Comparison of ENCODE assay signal across 1 cellular context in genomic region chr2:109632158-109632789, GRCh38.
TF ChIP-seq lines count a peak whose summit lies in the region.

No MANE protein-coding gene starts in this region.

TF ChIP-seq in HepG2, 621 proteins besides CTCF, POLR2A, EP300 and RAD21 (continued from another document and continues in another):
- 0 out of 2 replicates have a peak, but pooled peaks have one; percentile 24 for TF ChIP-seq ZBTB46 (CRISPR knock-in tag; IDR thresholded peaks at IDR 0.05; ENCODE audit: borderline replicate concordance)
- TF ChIP-seq ARID2 (CRISPR knock-in tag; IDR thresholded peaks at IDR 0.05; ENCODE audit: borderline replicate concordance) = no peak
- peak; percentile 67; the same call in 1 of the 2 replicates for TF ChIP-seq SPEN (CRISPR knock-in tag; IDR thresholded peaks at IDR 0.05; ENCODE audit: low read depth)
- peak; percentile 78 for TF ChIP-seq ELF1 (CRISPR knock-in tag; IDR thresholded peaks at IDR 0.05)
- TF ChIP-seq ZNF326 (CRISPR knock-in tag; IDR thresholded peaks at IDR 0.05; ENCODE audit: borderline replicate concordance) = no peak
- no peak for TF ChIP-seq IRF1 (CRISPR knock-in tag; IDR thresholded peaks at IDR 0.05; ENCODE audit: low read depth)
- TF ChIP-seq RARG (CRISPR knock-in tag; IDR thresholded peaks at IDR 0.05; ENCODE audit: low read depth) = peak; percentile 65; the same call in 1 of the 2 replicates
- peak; percentile 91; the same call in 1 of the 2 replicates for TF ChIP-seq CHD4 (IDR thresholded peaks at IDR 0.05; ENCODE audit: borderline replicate concordance, low read length)
- peak; percentile 81 for TF ChIP-seq ZNF605 (CRISPR knock-in tag; IDR thresholded peaks at IDR 0.05)
- TF ChIP-seq MBD4 (IDR thresholded peaks at IDR 0.05; ENCODE audit: borderline replicate concordance, low read length) = no peak
- no peak for TF ChIP-seq AHR (CRISPR knock-in tag; IDR thresholded peaks at IDR 0.05)
- TF ChIP-seq ATAD3A (CRISPR knock-in tag; IDR thresholded peaks at IDR 0.05) = no peak
- peak; percentile 55; the same call in 1 of the 2 replicates for TF ChIP-seq ZNF281 (CRISPR knock-in tag; IDR thresholded peaks at IDR 0.05; ENCODE audit: borderline replicate concordance)
- TF ChIP-seq NR2F1 (CRISPR knock-in tag; IDR thresholded peaks at IDR 0.05) = peak in 1 of 2 experiments; percentile 72; a peak in 2 of 4 replicates
- TF ChIP-seq ZNF850 (CRISPR knock-in tag; conservative IDR thresholded peaks at IDR 0.05) = peak; percentile 76; the same call in 1 of the 2 replicates
- no peak for TF ChIP-seq ZNF383 (CRISPR knock-in tag; IDR thresholded peaks at IDR 0.05; ENCODE audit: borderline replicate concordance)
- 0 out of 2 replicates have a peak, but pooled peaks have one; percentile 29 for TF ChIP-seq ZNF607 (CRISPR knock-in tag; IDR thresholded peaks at IDR 0.05; ENCODE audit: borderline replicate concordance)
- no peak for TF ChIP-seq TEF (CRISPR knock-in tag; IDR thresholded peaks at IDR 0.05)
- no peak for TF ChIP-seq RNF2 (conservative IDR thresholded peaks at IDR 0.05; ENCODE audit: low read depth)
- peak; percentile 47; the same call in 1 of the 2 replicates for TF ChIP-seq ZNF772 (CRISPR knock-in tag; IDR thresholded peaks at IDR 0.05)
- peak; percentile 91 for TF ChIP-seq SNAPC4 (CRISPR knock-in tag; IDR thresholded peaks at IDR 0.05)
- TF ChIP-seq ETV5 (CRISPR knock-in tag; IDR thresholded peaks at IDR 0.05; ENCODE audit: borderline replicate concordance) = peak; percentile 97
- peak; percentile 93 for TF ChIP-seq HNF4G (IDR thresholded peaks at IDR 0.05; ENCODE audit: borderline replicate concordance, low read depth, low read length)
- TF ChIP-seq HNF4G (CRISPR knock-in tag; IDR thresholded peaks at IDR 0.05; ENCODE audit: borderline replicate concordance, low read depth) = peak; percentile 94
- no peak for TF ChIP-seq CENPBD1 (CRISPR knock-in tag; IDR thresholded peaks at IDR 0.05; ENCODE audit: borderline replicate concordance, low read depth)
- no peak for TF ChIP-seq ISX (CRISPR knock-in tag; conservative IDR thresholded peaks at IDR 0.05)
- no peak for TF ChIP-seq ATF7 (IDR thresholded peaks at IDR 0.05)
- TF ChIP-seq ATF7 (CRISPR knock-in tag; IDR thresholded peaks at IDR 0.05) = peak; percentile 78; the same call in 1 of the 2 replicates
- no peak for TF ChIP-seq HNRNPL (IDR thresholded peaks at IDR 0.05; ENCODE audit: low read depth, low read length)
- 0 out of 2 replicates have a peak, but pooled peaks have one; percentile 65 for TF ChIP-seq ZNF576 (CRISPR knock-in tag; IDR thresholded peaks at IDR 0.05)
- TF ChIP-seq ZNF782 (CRISPR knock-in tag; IDR thresholded peaks at IDR 0.05; ENCODE audit: borderline replicate concordance) = no peak
- TF ChIP-seq ZNF407 (CRISPR knock-in tag; IDR thresholded peaks at IDR 0.05; ENCODE audit: not compliant biosample characterization) = no peak
- peak; percentile 43; the same call in 1 of the 2 replicates for TF ChIP-seq PHF20 (CRISPR knock-in tag; IDR thresholded peaks at IDR 0.05)
- TF ChIP-seq ZSCAN12 (CRISPR knock-in tag; IDR thresholded peaks at IDR 0.05) = peak; percentile 81
- TF ChIP-seq HDAC6 (IDR thresholded peaks at IDR 0.05; ENCODE audit: low read depth, low read length) = no peak
- peak; percentile 86 for TF ChIP-seq NCOR1 (IDR thresholded peaks at IDR 0.05; ENCODE audit: borderline replicate concordance, low read length)
